ENCODE assay signal across 12 cellular contexts in the genomic region with DNA sequence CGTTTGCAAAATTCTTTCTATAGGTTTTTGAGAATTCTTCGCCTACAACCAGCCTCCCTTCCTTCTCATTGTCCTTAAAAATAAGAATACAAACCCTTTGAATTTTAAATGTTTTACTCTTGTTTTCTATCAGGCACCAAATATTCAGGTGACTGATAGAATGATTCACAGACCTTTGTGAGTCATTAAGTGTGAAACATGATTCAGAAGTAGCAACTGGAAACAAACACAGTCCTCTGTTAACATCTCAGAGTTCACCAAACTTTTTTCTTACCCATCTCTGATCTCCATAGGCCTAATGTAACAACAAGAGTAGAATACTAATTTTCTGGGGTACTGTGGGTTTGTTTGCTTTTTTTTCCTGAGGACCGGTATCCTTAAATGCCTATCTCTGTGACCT.
DNase-seq lines count a peak whose midpoint lies in the region; ATAC-seq and TF ChIP-seq lines count a peak whose summit lies in the region.
"Had no signal": no experiment of that assay in that cellular context is flagged by ENCODE, and none has a peak within 500 bp of the region (broad histone marks: within the 10 kb centered on the region; RNA-seq: fewer than 3 reads in every experiment).

No MANE protein-coding gene starts in this region.

- H4K91ac ChIP-seq in IMR-90 (ENCODE audit: insufficient read depth, low read depth, low read length): no peak overlapping the region

- H2BK15ac ChIP-seq in IMR-90 (ENCODE audit: low read depth, low read length): no peak overlapping the region

- H3K23ac ChIP-seq in IMR-90 (ENCODE audit: low read depth, low read length): no peak overlapping the region

- POLR2A ChIA-PET in IMR-90 (lab: Charles Lee; ENCODE audit: unreplicated experiment): no interaction called here

- H3K4me3 ChIP-seq in IMR-90 (ENCODE audit: insufficient read depth, low read depth, low read length) (no peak overlapping the region), cardiac fibroblast (replicated peaks in 1 of 2; ENCODE audit: low read depth in 2 of 2, low read length in 2 of 2) (no peak overlapping the region)
- H3K4me3 ChIP-seq: cardiac muscle cell had no signal

- no peaks in the 10 kb centered on the region for H3K27me3 ChIP-seq in IMR-90 (ENCODE audit: control insufficient read depth, insufficient read depth, low read length)
- H3K27me3 ChIP-seq: cardiac muscle cell had no signal

- TF ChIP-seq CTCF in IMR-90 (conservative IDR thresholded peaks at IDR 0.05; ENCODE audit: low read depth, low read length) (no peak), cardiac fibroblast (IDR thresholded peaks at IDR 0.05; ENCODE audit: low read depth, low read length) (no peak), osteocyte (IDR thresholded peaks at IDR 0.05) (no peak)

- H3K9me3 ChIP-seq in IMR-90 (ENCODE audit: control insufficient read depth, insufficient read depth, low read length): no peaks in the 10 kb centered on the region

- no peak for TF ChIP-seq POLR2A in IMR-90 (IDR thresholded peaks at IDR 0.05; ENCODE audit: low read depth, low read length)

- DNase-seq in IMR-90: peak; percentile 70
- peak; percentile 22 to 73 for DNase-seq in cardiac fibroblast (ENCODE audit: low read depth in 2 of 2)
- peak; percentile 17 for DNase-seq in pulmonary artery endothelial cell (ENCODE audit: low read depth, low spot score)
- DNase-seq in HT-29 (ENCODE audit: low spot score): no peak
- no peak for DNase-seq in osteocyte (ENCODE audit: extremely low spot score, unreplicated experiment)
- DNase-seq in effector memory CD8-positive, alpha-beta T cell: no peak
- DNase-seq: activated CD4-positive, alpha-beta T cell treated with anti-CD3 and anti-CD28 coated beads, Interleukin-2, amount 50 U/mL, for 48 hours; NCI-H2081; Right ventricle myocardium superior; substantia nigra had no signal

- CTCF ChIA-PET in IMR-90 (lab: Yijun Ruan, JAX): no interaction called here

- H3K4me3 Mint-ChIP-seq in osteocyte (ENCODE audit: unreplicated experiment): no peak overlapping the region
- no peak overlapping the region for H3K4me3 Mint-ChIP-seq in effector memory CD8-positive, alpha-beta T cell

- peaks cover 8% of the 10 kb centered on the region for H3K4me1 Mint-ChIP-seq in osteocyte (ENCODE audit: unreplicated experiment)
- peaks cover 0 to 15% of the 10 kb centered on the region in 2 donors for H3K4me1 Mint-ChIP-seq in effector memory CD8-positive, alpha-beta T cell (ENCODE audit: low read depth in 2 of 2)

- no peak overlapping the region for H2AK5ac ChIP-seq in IMR-90 (ENCODE audit: low read depth, low read length)

- no TSS peak for BruUV-seq in IMR-90 (replicated peaks; lab: Mats Ljungman, UMichigan)

- H3K18ac ChIP-seq in IMR-90 (ENCODE audit: low read depth, low read length): no peak overlapping the region

- H3K56ac ChIP-seq in IMR-90 (ENCODE audit: extremely low read depth, insufficient read depth, low read length): no peak overlapping the region

- no peaks in the 10 kb centered on the region for H3K36me3 ChIP-seq in IMR-90 (ENCODE audit: control insufficient read depth, insufficient read depth, low read length)
- H3K36me3 ChIP-seq: cardiac muscle cell had no signal

- H3K14ac ChIP-seq in IMR-90 (replicated peaks; ENCODE audit: low read depth, low read length): no peak overlapping the region

- peaks cover 2% of the 10 kb centered on the region; the same call in 1 of the 2 replicates for H3K4me1 ChIP-seq in IMR-90 (ENCODE audit: control insufficient read depth, insufficient read depth, low read length)

- in situ Hi-C loops in IMR-90 (cut with MboI; ENCODE audit: low sequenced_read_pairs): no loop called here

- no peak overlapping the region for H3K27ac ChIP-seq in IMR-90 (ENCODE audit: insufficient read depth, low read length)
- H3K27ac ChIP-seq: cardiac muscle cell had no signal

- no peak overlapping the region for H3K4ac ChIP-seq in IMR-90 (ENCODE audit: low read depth, low read length)

- H3K36me3 Mint-ChIP-seq in osteocyte (ENCODE audit: unreplicated experiment): peaks cover 4% of the 10 kb centered on the region
- H3K36me3 Mint-ChIP-seq in effector memory CD8-positive, alpha-beta T cell (ENCODE audit: insufficient read depth): no peaks in the 10 kb centered on the region

- H3K79me1 ChIP-seq in IMR-90 (ENCODE audit: low read depth in 1 of 2, low read length in 2 of 2): no peaks in the 10 kb centered on the region

- TF ChIP-seq RAD21 in IMR-90 (IDR thresholded peaks at IDR 0.05; ENCODE audit: low read length): no peak

- H3K9me1 ChIP-seq in IMR-90 (ENCODE audit: insufficient read depth, low read length): no peaks in the 10 kb centered on the region

- ATAC-seq in GM18868 (IDR thresholded peaks at IDR 0.05; ENCODE audit: unreplicated experiment) (peak; percentile 77), IMR-90 (ENCODE audit: low read depth) (peak; percentile 57)
- ATAC-seq in effector memory CD8-positive, alpha-beta T cell (replicated peaks): no peak

- dilution Hi-C loops in IMR-90 (cut with HindIII; ENCODE audit: low sequenced_read_pairs, unreplicated experiment): no loop called here

- H4K20me1 ChIP-seq in IMR-90 (ENCODE audit: insufficient read depth, low read length): no peaks in the 10 kb centered on the region

- WGBS in IMR-90 (ENCODE audit: extremely low coverage in 2 of 2, insufficient read length in 1 of 2), 2 experiments: no CpG with 5 or more reads among the region's 3 CpGs

- no peaks in the 10 kb centered on the region for H3K9me3 Mint-ChIP-seq in osteocyte (ENCODE audit: unreplicated experiment)
- H3K9me3 Mint-ChIP-seq in effector memory CD8-positive, alpha-beta T cell: no peaks in the 10 kb centered on the region

- H2BK20ac ChIP-seq in IMR-90 (ENCODE audit: low read depth, low read length): no peak overlapping the region

- H2BK5ac ChIP-seq in IMR-90 (ENCODE audit: low read depth, low read length, poor library complexity, severe bottlenecking): no peak overlapping the region

- no peak overlapping the region for H2AK9ac ChIP-seq in IMR-90 (replicated peaks; ENCODE audit: low read depth, low read length, poor library complexity)

- H3K27me3 Mint-ChIP-seq in osteocyte (ENCODE audit: unreplicated experiment): no peaks in the 10 kb centered on the region
- H3K27me3 Mint-ChIP-seq in effector memory CD8-positive, alpha-beta T cell: no peaks in the 10 kb centered on the region

- H4K5ac ChIP-seq in IMR-90 (ENCODE audit: low read depth, low read length): no peak overlapping the region

- no peak overlapping the region for H3K27ac Mint-ChIP-seq in osteocyte (ENCODE audit: unreplicated experiment)
- H3K27ac Mint-ChIP-seq in effector memory CD8-positive, alpha-beta T cell: no peak overlapping the region

- no peak overlapping the region for H2BK120ac ChIP-seq in IMR-90 (ENCODE audit: low read depth, low read length)

- H3K4me2 ChIP-seq in IMR-90 (ENCODE audit: low read depth, low read length): no peak overlapping the region

- H3K9ac ChIP-seq in IMR-90 (ENCODE audit: low read depth, low read length): no peak overlapping the region

- H2AFZ ChIP-seq in IMR-90 (replicated peaks; ENCODE audit: low read length, poor library complexity): no peak overlapping the region

- no peak overlapping the region for H4K8ac ChIP-seq in IMR-90 (ENCODE audit: low read depth in 2 of 2, low read length in 2 of 2)

- intact Hi-C loops in IMR-90 (cut with micrococcal nuclease): no loop called here

TF ChIP-seq in IMR-90, 13 proteins besides CTCF, POLR2A, EP300 and RAD21:
- no peak for TF ChIP-seq RFX5 (IDR thresholded peaks at IDR 0.05; ENCODE audit: low read depth, low read length)
- TF ChIP-seq CEBPB (IDR thresholded peaks at IDR 0.05; ENCODE audit: low read depth, low read length): no peak
- no peak for TF ChIP-seq MAZ (IDR thresholded peaks at IDR 0.05; ENCODE audit: borderline replicate concordance, low read depth, low read length)
- no peak for TF ChIP-seq RCOR1 (IDR thresholded peaks at IDR 0.05; ENCODE audit: insufficient replicate concordance, low read length)
- 0 out of 2 replicates have a peak, but pooled peaks have one; percentile 18 for TF ChIP-seq BHLHE40 (IDR thresholded peaks at IDR 0.05; ENCODE audit: low read depth, low read length)
- no peak for TF ChIP-seq NFE2L2 (IDR thresholded peaks at IDR 0.05; ENCODE audit: low read depth, low read length)
- TF ChIP-seq MXI1 (IDR thresholded peaks at IDR 0.05; ENCODE audit: borderline replicate concordance, low read depth, low read length): no peak
- peak; percentile 79 for TF ChIP-seq FOS (IDR thresholded peaks at IDR 0.05; ENCODE audit: low read depth, low read length)
- TF ChIP-seq ELK1 (IDR thresholded peaks at IDR 0.05; ENCODE audit: borderline replicate concordance, low read depth, low read length): no peak
- no peak for TF ChIP-seq CHD1 (IDR thresholded peaks at IDR 0.05; ENCODE audit: low read depth, low read length)

Comparison
In these comparisons a context has a peak if more than half of its experiments do, and no peak if none do; other contexts are left out.
1. DNase-seq: peak in IMR-90 (single experiment), cardiac fibroblast (2 of 2) and pulmonary artery endothelial cell (single experiment); none in HT-29 (single experiment), osteocyte (single experiment) and effector memory CD8-positive, alpha-beta T cell (0 of 3).